22 cellular contexts compared by ENCODE assay signal in the genomic region with DNA sequence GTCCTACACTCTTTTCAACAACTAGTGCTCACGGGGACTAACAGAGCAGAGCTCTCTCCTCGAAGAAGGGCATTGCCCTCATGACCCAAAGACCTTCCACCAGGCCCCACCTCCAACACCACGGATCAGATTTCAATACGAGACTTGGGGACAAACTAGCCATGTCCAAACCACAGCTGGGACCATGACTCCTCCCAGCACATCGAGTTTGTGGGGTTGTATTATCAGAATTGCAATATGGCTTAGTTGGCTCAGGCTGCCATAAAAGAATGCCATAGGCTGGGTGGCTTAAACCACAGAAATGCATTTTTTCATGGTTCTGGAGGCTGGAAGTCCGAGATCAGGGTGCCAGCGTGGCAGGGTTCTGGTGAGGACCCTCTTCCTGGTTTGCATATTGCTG.
"Had no signal": no experiment of that assay in that cellular context is flagged by ENCODE, and none has a peak within 500 bp of the region (broad histone marks: within the 10 kb centered on the region; RNA-seq: fewer than 3 reads in every experiment).

No MANE protein-coding gene starts in this region.

- H3K9me3 ChIP-seq: adrenal gland, ascending aorta, breast epithelium, right lobe of liver, thoracic aorta, upper lobe of left lung had no signal

- H3K36me3 ChIP-seq: adrenal gland, ascending aorta, breast epithelium, right lobe of liver, thoracic aorta, upper lobe of left lung had no signal

- H3K4me1 Mint-ChIP-seq: central memory CD8-positive, alpha-beta T cell had no signal

- H3K36me3 Mint-ChIP-seq: activated naive CD8-positive, alpha-beta T cell had no signal

- H3K27ac ChIP-seq: adrenal gland, ascending aorta, breast epithelium, dorsolateral prefrontal cortex, right lobe of liver, thoracic aorta, upper lobe of left lung, VCaP had no signal

- H3K4me1 ChIP-seq: adrenal gland, ascending aorta, breast epithelium, upper lobe of left lung had no signal

- ATAC-seq: effector memory CD8-positive, alpha-beta T cell; esophagus mucosa; left ventricle myocardium superior; right lobe of liver had no signal

- H3K9me3 Mint-ChIP-seq: central memory CD8-positive, alpha-beta T cell; effector memory CD8-positive, alpha-beta T cell; nephron; T-helper 2 cell treated with Interferon-gamma antibody and Interleukin-4, amounts not matched to agents 5 μg/mL and 100 μg/mL, for 36 hours had no signal

- H3K4me3 Mint-ChIP-seq: activated naive CD8-positive, alpha-beta T cell; central memory CD8-positive, alpha-beta T cell; effector memory CD8-positive, alpha-beta T cell; nephron; T-helper 2 cell treated with Interferon-gamma antibody and Interleukin-4, amounts not matched to agents 5 μg/mL and 100 μg/mL, for 36 hours had no signal

- H3K4me3 ChIP-seq: adrenal gland, ascending aorta, breast epithelium, dorsolateral prefrontal cortex, right lobe of liver, thoracic aorta, upper lobe of left lung had no signal

- H3K27me3 ChIP-seq: adrenal gland, ascending aorta, breast epithelium, dorsolateral prefrontal cortex, right lobe of liver, upper lobe of left lung had no signal

- DNase-seq: activated CD4-positive, alpha-beta T cell treated with anti-CD3 and anti-CD28 coated beads for 1 hour; activated naive CD4-positive, alpha-beta T cell; activated T-cell treated with anti-CD3 and anti-CD28 coated beads, Interleukin-2, amount 50 U/mL, for 1 hour; adrenal gland; dorsolateral prefrontal cortex; effector memory CD8-positive, alpha-beta T cell; hippocampal formation; left ventricle myocardium superior; nucleus accumbens; right lobe of liver; stimulated activated CD4-positive, alpha-beta T cell treated with anti-CD3 and anti-CD28 coated beads, Interleukin-4, amount 100 ng/mL, for 1 hour; stimulated activated naive CD4-positive, alpha-beta T cell; upper lobe of left lung had no signal

- H3K27ac Mint-ChIP-seq: activated naive CD8-positive, alpha-beta T cell; effector memory CD8-positive, alpha-beta T cell; T-helper 2 cell treated with Interferon-gamma antibody and Interleukin-4, amounts not matched to agents 5 μg/mL and 100 μg/mL, for 36 hours had no signal
